In genomic region chr18:34658101-34658500, GRCh38 we compare ENCODE assay signal across 32 cellular contexts. TPM values are rescaled to one million over a fixed set of nuclear protein-coding genes. Genes with fewer than 3 reads are reported as not detected.
DNase-seq lines count a peak whose midpoint lies in the region; ATAC-seq and TF ChIP-seq lines count a peak whose summit lies in the region.
"Had no signal": no experiment of that assay in that cellular context is flagged by ENCODE, and none has a peak within 500 bp of the region (broad histone marks: within the 10 kb centered on the region; RNA-seq: fewer than 3 reads in every experiment).

No MANE protein-coding gene starts in this region.

- peak overlapping the region; percentile 47 for H2AFZ ChIP-seq in parathyroid adenoma
- H2AFZ ChIP-seq: hepatocyte had no signal

- TF ChIP-seq POLR2A in esophagus muscularis mucosa (IDR thresholded peaks at IDR 0.05; ENCODE audit: low read depth), result no peak

- H3K27me3 ChIP-seq in heart right ventricle, result no peaks in the 10 kb centered on the region
- H3K27me3 ChIP-seq in esophagus muscularis mucosa, result no peaks in the 10 kb centered on the region
- H3K27me3 ChIP-seq in parathyroid adenoma (ENCODE audit: control insufficient read depth, insufficient read depth, low read length), result no peaks in the 10 kb centered on the region
- H3K27me3 ChIP-seq: foreskin keratinocyte, hepatocyte, Peyer's patch, SJSA1, thyroid gland had no signal

- H3K36me3 ChIP-seq in heart right ventricle (no peaks in the 10 kb centered on the region), esophagus muscularis mucosa (no peaks in the 10 kb centered on the region), parathyroid adenoma (ENCODE audit: control insufficient read depth, insufficient read depth, low read length) (no peaks in the 10 kb centered on the region)
- H3K36me3 ChIP-seq: neutrophil, Peyer's patch, SJSA1, thyroid gland had no signal

- no peak overlapping the region for H3K4me3 ChIP-seq in heart right ventricle
- H3K4me3 ChIP-seq in esophagus muscularis mucosa, result no peak overlapping the region
- no peak overlapping the region for H3K4me3 ChIP-seq in parathyroid adenoma (ENCODE audit: low read depth, low read length)
- H3K4me3 ChIP-seq: hepatocyte, lung, Peyer's patch, SJSA1, thyroid gland had no signal

- DNase-seq in heart right ventricle (no peak), Right ventricle myocardium superior (no peak), esophagus muscularis mucosa (ENCODE audit: extremely low spot score) (no peak), amygdala (lab: John Stamatoyannopoulos, UW) (no peak), HK-2 (ENCODE audit: unreplicated experiment) (no peak)
- DNase-seq: activated CD4-positive, alpha-beta memory T cell treated with anti-CD3 and anti-CD28 coated beads, Interleukin-2, amount 10 ng/mL, durations not matched to agents 7 days and 5 days; activated CD4-positive, CD25-positive, alpha-beta regulatory T cell treated with anti-CD3 and anti-CD28 coated beads, Interleukin-2, amount 50 U/mL, for 72 hours; activated effector memory CD4-positive, alpha-beta T cell treated with anti-CD3 and anti-CD28 coated beads, Interleukin-2, amount 50 U/mL, for 16 hours; activated naive CD8-positive, alpha-beta T cell treated with anti-CD3 and anti-CD28 coated beads, Interleukin-2, amount 10 ng/mL, durations not matched to agents 7 days and 5 days; activated T-cell treated with anti-CD3 and anti-CD28 coated beads for 4 hours; CD4-positive, alpha-beta memory T cell; effector CD8-positive, alpha-beta T cell; erythroblast; foreskin keratinocyte; Kasumi-1; NCI-H1694 treated with DMSO at 0.1 percent for 48 hours; NCI-H2171 treated with DMSO at 0.1 percent for 48 hours; NCI-H524 treated with DMSO at 0.1 percent for 48 hours; Peyer's patch; retina; stimulated activated CD4-positive, alpha-beta T cell treated with anti-CD3 and anti-CD28 coated beads, Interleukin-12 subunit alpha, Interleukin-12 subunit beta, amount 100 ng/mL, for 4 hours; stimulated activated CD4-positive, alpha-beta T cell treated with anti-CD3 and anti-CD28 coated beads, Interleukin-4, amount 100 ng/mL, for 4 hours; stimulated activated naive CD4-positive, alpha-beta T cell; T-cell; thyroid gland had no signal

- intact Hi-C loops in heart right ventricle (cut with DNase I), result loop anchor here in 2 of 10 donors (2.0 to 10.0 kb wide), 3 partner anchors 63 to 131 kb away; no protein-coding TSS in a partner anchor
- intact Hi-C loops in Right ventricle myocardium superior (cut with DNase I), result loop anchor here (5.0 kb wide), 1 partner anchor 129 kb away; no protein-coding TSS in a partner anchor
- intact Hi-C loops in esophagus muscularis mucosa (cut with DNase I), result loop anchor here (5.0 to 10.0 kb wide), 2 partner anchors 49 to 163 kb away; no protein-coding TSS in a partner anchor

- H3K4me1 ChIP-seq in heart right ventricle, result peaks cover 2 to 55% (median 28%) of the 10 kb centered on the region in 9 donors
- H3K4me1 ChIP-seq in esophagus muscularis mucosa, result peaks cover 38 to 61% (median 46%) of the 10 kb centered on the region in 4 donors
- H3K4me1 ChIP-seq in parathyroid adenoma, result peaks cover 9% of the 10 kb centered on the region
- H3K4me1 ChIP-seq: foreskin keratinocyte had no signal

- H3K9me3 ChIP-seq in heart right ventricle (no peaks in the 10 kb centered on the region), esophagus muscularis mucosa (no peaks in the 10 kb centered on the region), parathyroid adenoma (ENCODE audit: control insufficient read depth, low read length) (no peaks in the 10 kb centered on the region)
- H3K9me3 ChIP-seq: neutrophil, Peyer's patch, SJSA1, thyroid gland had no signal

- H3K79me2 ChIP-seq in parathyroid adenoma, result no peaks in the 10 kb centered on the region
- H3K79me2 ChIP-seq: hepatocyte had no signal

- TF ChIP-seq CTCF in heart right ventricle (IDR thresholded peaks at IDR 0.05), result no peak
- no peak for TF ChIP-seq CTCF in esophagus muscularis mucosa (IDR thresholded peaks at IDR 0.05)
- no peak for TF ChIP-seq CTCF in parathyroid adenoma (IDR thresholded peaks at IDR 0.05)

- no peak for TF ChIP-seq EP300 in esophagus muscularis mucosa (IDR thresholded peaks at IDR 0.05)

- H3K9ac ChIP-seq in parathyroid adenoma, result no peak overlapping the region

- 62 to 70% methylated on average over 4 of the region's 4 CpGs for WGBS in heart right ventricle, 2 donors
- 83% methylated on average over 4 of the region's 4 CpGs for WGBS in esophagus muscularis mucosa

- no peak for ATAC-seq in heart right ventricle
- no peak for ATAC-seq in Right ventricle myocardium superior (ENCODE audit: poor library complexity)
- ATAC-seq in HG03139 (IDR thresholded peaks at IDR 0.05; ENCODE audit: unreplicated experiment), result no peak
- ATAC-seq in GM21717 (IDR thresholded peaks at IDR 0.05; ENCODE audit: unreplicated experiment), result no peak
- ATAC-seq: foreskin keratinocyte, T-cell had no signal

- H3K27ac ChIP-seq in heart right ventricle (peak overlapping the region in 8 of 10 donors; percentile 7 to 92 (median 86)), esophagus muscularis mucosa (replicated peaks in 1 of 4) (peak overlapping the region in 3 of 4 donors; percentile 74 to 77 (median 77)), parathyroid adenoma (no peak overlapping the region)
- H3K27ac ChIP-seq: foreskin keratinocyte, neutrophil, Peyer's patch, SJSA1 had no signal

- no peak overlapping the region for H3K4me2 ChIP-seq in parathyroid adenoma (ENCODE audit: low read length)
- H3K4me2 ChIP-seq: hepatocyte had no signal

RNA-seq across cellular contexts. Expression of gene DTNA, which starts 52.0 kb away (rescaled TPM):
- total RNA-seq in heart right ventricle (100 to 1,000 TPM; 161 to 198 (median 186) TPM), Right ventricle myocardium superior (153 TPM), esophagus muscularis mucosa (100 to 1,000 TPM; 189 to 284 (median 242) TPM)
- polyA plus RNA-seq in heart right ventricle, result 10 to 100 TPM; 65.4 to 80.2 TPM
- total RNA-seq: activated naive CD8-positive, alpha-beta T cell treated with anti-CD3 and anti-CD28 coated beads, Interleukin-2, amount 10 ng/mL, durations not matched to agents 7 days and 5 days had no signal
- polyA plus RNA-seq: CD4-positive, alpha-beta memory T cell had no signal
